ENCODE assay signal across 12 cellular contexts in the genomic region with DNA sequence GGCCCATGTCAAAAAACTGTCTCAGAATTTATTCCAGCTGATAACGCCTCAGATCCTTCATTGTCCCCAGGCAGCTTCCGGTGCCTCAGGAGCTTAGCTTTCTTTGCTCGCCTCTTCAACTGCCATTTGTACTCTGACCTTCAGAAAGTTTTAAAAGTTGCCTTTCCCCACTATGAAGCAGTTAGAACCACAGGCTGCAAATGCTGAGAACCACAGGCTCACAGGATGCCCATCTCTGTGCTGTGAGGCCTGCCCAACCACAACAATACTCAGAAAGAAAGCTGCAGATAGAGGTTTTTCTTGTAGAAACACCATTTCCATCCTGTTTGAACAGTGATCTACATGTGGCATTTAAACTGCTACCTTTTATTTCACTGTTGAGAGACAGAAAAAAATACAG.
A peak's percentile ranks its signal among the peaks of the same experiment; 100 is the strongest.
DNase-seq lines count a peak whose midpoint lies in the region; ATAC-seq and TF ChIP-seq lines count a peak whose summit lies in the region.
"Had no signal": no experiment of that assay in that cellular context is flagged by ENCODE, and none has a peak within 500 bp of the region (broad histone marks: within the 10 kb centered on the region; RNA-seq: fewer than 3 reads in every experiment).

No MANE protein-coding gene starts in this region.

- H3K27ac ChIP-seq in CD4-positive, alpha-beta memory T cell (ENCODE audit: low read depth, low read length) = peak overlapping the region; percentile 48
- H3K27ac ChIP-seq: VCaP had no signal

- ATAC-seq in activated T-cell treated with anti-CD3 and anti-CD28 coated beads, Interleukin-2, amount 50 U/mL, for 4 hours = peak; percentile 76 to 81
- ATAC-seq in mucosa of descending colon (peak; percentile 66), HG02852 (IDR thresholded peaks at IDR 0.05; ENCODE audit: unreplicated experiment) (no peak)

- DNase-seq in CD4-positive, alpha-beta memory T cell = peak; percentile 64 to 74 (median 71)
- peak in 3 of 5 donors; percentile 31 to 95 (median 34) for DNase-seq in T-helper 1 cell
- DNase-seq in activated T-cell treated with anti-CD3 and anti-CD28 coated beads, Interleukin-2, amount 50 U/mL, for 4 hours = peak; percentile 41
- DNase-seq in mucosa of descending colon = no peak
- DNase-seq in inferior parietal cortex (ENCODE audit: extremely low spot score) = no peak
- no peak for DNase-seq in MCF 10A (ENCODE audit: unreplicated experiment)
- DNase-seq in NCI-H1105 treated with DMSO at 0.1 percent for 48 hours (lab: John Stamatoyannopoulos, UW) = no peak
- DNase-seq: left cardiac atrium, NCI-H446 had no signal

- CTCF ChIA-PET in CD4-positive, alpha-beta memory T cell (lab: Charles Lee; ENCODE audit: partially characterized antibody) = interaction anchor here (0.6 to 4.5 kb wide), 14 partner anchors 9 to 385 kb away, joined by 3 to 18 read pairs (median 4); partner anchors contain the start of gene PRKCH
- CTCF ChIA-PET in MCF 10A (lab: Yijun Ruan, JAX) = interaction anchor here (0.5 to 3.4 kb wide), 7 partner anchors 9 to 447 kb away, joined by 3 to 19 read pairs (median 4); partner anchors contain the start of gene PRKCH

- H3K4me1 Mint-ChIP-seq in CD4-positive, alpha-beta memory T cell = peaks cover 82 to 100% (median 90%) of the 10 kb centered on the region in 4 donors
- H3K4me1 Mint-ChIP-seq in activated T-cell treated with anti-CD3 and anti-CD28 coated beads, Interleukin-2, amount 50 U/mL, for 4 hours (ENCODE audit: low read depth) = peaks cover 96% of the 10 kb centered on the region
- no peaks in the 10 kb centered on the region for H3K4me1 Mint-ChIP-seq in MCF 10A (ENCODE audit: insufficient read depth, unreplicated experiment)

- peak overlapping the region; percentile 88 to 95 (median 93) for H3K27ac Mint-ChIP-seq in CD4-positive, alpha-beta memory T cell
- H3K27ac Mint-ChIP-seq in MCF 10A (ENCODE audit: low read depth, unreplicated experiment) = no peak overlapping the region
- H3K27ac Mint-ChIP-seq: B cell had no signal

- peaks cover 0 to 2% (median 0%) of the 10 kb centered on the region in 8 donors for H3K9me3 Mint-ChIP-seq in CD4-positive, alpha-beta memory T cell
- H3K9me3 Mint-ChIP-seq in activated T-cell treated with anti-CD3 and anti-CD28 coated beads, Interleukin-2, amount 50 U/mL, for 4 hours = no peaks in the 10 kb centered on the region
- H3K9me3 Mint-ChIP-seq in MCF 10A (ENCODE audit: unreplicated experiment) = no peaks in the 10 kb centered on the region

- peaks cover 37% of the 10 kb centered on the region for H3K36me3 ChIP-seq in CD4-positive, alpha-beta memory T cell (ENCODE audit: insufficient read depth, low read length)
- no peaks in the 10 kb centered on the region for H3K36me3 ChIP-seq in mucosa of descending colon (ENCODE audit: low read depth)

- POLR2A ChIA-PET in CD4-positive, alpha-beta memory T cell (lab: Charles Lee; ENCODE audit: partially characterized antibody) = interaction anchor here (0.6 to 4.9 kb wide), 31 partner anchors 11 to 310 kb away, joined by 3 to 39 read pairs (median 5); partner anchors contain the start of genes HIF1A, PRKCH and SNAPC1
- POLR2A ChIA-PET in MCF 10A (lab: Yijun Ruan, JAX) = no interaction called here

- H3K36me3 Mint-ChIP-seq in CD4-positive, alpha-beta memory T cell = peaks cover 61 to 88% of the 10 kb centered on the region in 2 donors
- peaks cover 64% of the 10 kb centered on the region for H3K36me3 Mint-ChIP-seq in activated T-cell treated with anti-CD3 and anti-CD28 coated beads, Interleukin-2, amount 50 U/mL, for 4 hours (ENCODE audit: insufficient read depth)
- peaks cover 13% of the 10 kb centered on the region for H3K36me3 Mint-ChIP-seq in MCF 10A (ENCODE audit: insufficient read depth, unreplicated experiment)

- H3K4me3 ChIP-seq in CD4-positive, alpha-beta memory T cell (ENCODE audit: low read length in 2 of 2) = no peak overlapping the region
- H3K4me3 ChIP-seq in mucosa of descending colon = no peak overlapping the region

- H3K4me3 Mint-ChIP-seq in CD4-positive, alpha-beta memory T cell = peak overlapping the region; percentile 64 to 89 (median 79)
- peak overlapping the region; percentile 61 for H3K4me3 Mint-ChIP-seq in activated T-cell treated with anti-CD3 and anti-CD28 coated beads, Interleukin-2, amount 50 U/mL, for 4 hours
- H3K4me3 Mint-ChIP-seq in MCF 10A (ENCODE audit: unreplicated experiment) = no peak overlapping the region
- H3K4me3 Mint-ChIP-seq: B cell had no signal

- H3K4me1 ChIP-seq in CD4-positive, alpha-beta memory T cell (ENCODE audit: insufficient read depth, low read length) = peaks cover 100% of the 10 kb centered on the region
- no peaks in the 10 kb centered on the region for H3K4me1 ChIP-seq in mucosa of descending colon (ENCODE audit: low read depth)

- no TSS peak for BruUV-seq in MCF 10A (replicated peaks; lab: Mats Ljungman, UMichigan)

- no peak for TF ChIP-seq CTCF in mucosa of descending colon (IDR thresholded peaks at IDR 0.05)
- no peak for TF ChIP-seq CTCF in MCF 10A (IDR thresholded peaks at IDR 0.05; ENCODE audit: unreplicated experiment)

- no peaks in the 10 kb centered on the region for H3K9me3 ChIP-seq in CD4-positive, alpha-beta memory T cell (ENCODE audit: control insufficient read depth in 1 of 2, low read length in 2 of 2)
- no peaks in the 10 kb centered on the region for H3K9me3 ChIP-seq in mucosa of descending colon

- intact Hi-C loops in CD4-positive, alpha-beta memory T cell (cut with micrococcal nuclease) = loop anchor here (1.0 to 2.0 kb wide), 3 partner anchors 8 to 129 kb away; no protein-coding TSS in a partner anchor
- intact Hi-C loops in mucosa of descending colon (cut with DNase I, micrococcal nuclease) = no loop called here
- intact Hi-C loops in MCF 10A (cut with micrococcal nuclease) = no loop called here

- H3K27me3 Mint-ChIP-seq in CD4-positive, alpha-beta memory T cell = no peaks in the 10 kb centered on the region
- H3K27me3 Mint-ChIP-seq in activated T-cell treated with anti-CD3 and anti-CD28 coated beads, Interleukin-2, amount 50 U/mL, for 4 hours (ENCODE audit: low read depth) = no peaks in the 10 kb centered on the region
- H3K27me3 Mint-ChIP-seq in MCF 10A (ENCODE audit: insufficient read depth, unreplicated experiment) = no peaks in the 10 kb centered on the region
- H3K27me3 Mint-ChIP-seq: B cell had no signal

- no peaks in the 10 kb centered on the region for H3K27me3 ChIP-seq in CD4-positive, alpha-beta memory T cell (ENCODE audit: insufficient read depth, low read length)

Comparison
In these comparisons a context has a peak if more than half of its experiments do, and no peak if none do; other contexts are left out.
1. DNase-seq: peak in CD4-positive, alpha-beta memory T cell (5 of 5), T-helper 1 cell (3 of 5) and activated T-cell treated with anti-CD3 and anti-CD28 coated beads, Interleukin-2, amount 50 U/mL, for 4 hours (single experiment); none in mucosa of descending colon (0 of 3), inferior parietal cortex (single experiment), MCF 10A (single experiment) and NCI-H1105 treated with DMSO at 0.1 percent for 48 hours (single experiment).